Comparison of ENCODE assay signal across 7 cellular contexts in the genomic region with DNA sequence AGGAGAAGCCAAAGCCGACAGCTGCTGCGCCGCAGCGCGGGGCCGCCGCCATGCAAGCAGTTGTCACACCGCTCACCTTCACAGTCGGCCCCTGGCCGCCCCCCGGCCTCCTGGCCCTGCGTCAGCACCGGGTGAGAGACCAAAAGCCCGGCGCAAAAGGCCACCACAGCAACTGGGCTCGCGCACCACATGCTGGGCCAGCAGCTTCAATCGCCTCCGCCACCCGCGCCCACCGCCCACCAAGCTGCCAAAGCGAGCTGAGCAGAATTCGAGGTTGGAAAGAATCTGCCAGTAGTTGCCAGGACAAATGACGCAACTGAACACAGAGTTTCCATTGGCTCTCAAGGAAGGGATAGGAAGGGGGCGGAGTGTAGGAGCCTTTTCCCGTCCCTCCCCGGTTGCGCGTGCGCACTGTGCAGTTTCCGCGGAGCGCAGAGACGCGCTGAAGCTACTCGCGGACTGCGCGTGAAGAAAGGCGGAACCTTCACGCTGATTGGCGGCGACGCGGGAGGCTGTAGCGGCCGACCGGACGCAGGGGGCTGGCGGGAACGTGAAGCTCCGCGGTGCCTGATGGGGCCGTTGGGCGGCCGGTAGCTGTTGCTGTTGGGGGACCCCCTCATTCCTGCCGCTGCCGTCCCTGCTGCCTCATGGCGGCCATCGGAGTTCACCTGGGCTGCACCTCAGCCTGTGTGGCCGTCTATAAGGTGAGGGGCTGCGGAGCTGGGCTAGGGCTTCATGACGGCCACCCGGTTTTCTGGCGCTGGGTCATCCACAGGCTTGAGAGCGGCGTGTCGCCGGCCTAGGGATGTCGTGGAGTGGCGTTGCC.
DNase-seq lines count a peak whose midpoint lies in the region; ATAC-seq lines count a peak whose summit lies in the region.

Gene CDNF (minus strand): TSS at position 282 of the 826 bp plus-strand sequence. CDS start 91 bp downstream, at position 191.
A gene with protein sequence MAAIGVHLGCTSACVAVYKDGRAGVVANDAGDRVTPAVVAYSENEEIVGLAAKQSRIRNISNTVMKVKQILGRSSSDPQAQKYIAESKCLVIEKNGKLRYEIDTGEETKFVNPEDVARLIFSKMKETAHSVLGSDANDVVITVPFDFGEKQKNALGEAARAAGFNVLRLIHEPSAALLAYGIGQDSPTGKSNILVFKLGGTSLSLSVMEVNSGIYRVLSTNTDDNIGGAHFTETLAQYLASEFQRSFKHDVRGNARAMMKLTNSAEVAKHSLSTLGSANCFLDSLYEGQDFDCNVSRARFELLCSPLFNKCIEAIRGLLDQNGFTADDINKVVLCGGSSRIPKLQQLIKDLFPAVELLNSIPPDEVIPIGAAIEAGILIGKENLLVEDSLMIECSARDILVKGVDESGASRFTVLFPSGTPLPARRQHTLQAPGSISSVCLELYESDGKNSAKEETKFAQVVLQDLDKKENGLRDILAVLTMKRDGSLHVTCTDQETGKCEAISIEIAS (plus strand): TSS at position 551 of the 826 bp plus-strand sequence. CDS start 97 bp downstream, at position 648.
A gene with protein sequence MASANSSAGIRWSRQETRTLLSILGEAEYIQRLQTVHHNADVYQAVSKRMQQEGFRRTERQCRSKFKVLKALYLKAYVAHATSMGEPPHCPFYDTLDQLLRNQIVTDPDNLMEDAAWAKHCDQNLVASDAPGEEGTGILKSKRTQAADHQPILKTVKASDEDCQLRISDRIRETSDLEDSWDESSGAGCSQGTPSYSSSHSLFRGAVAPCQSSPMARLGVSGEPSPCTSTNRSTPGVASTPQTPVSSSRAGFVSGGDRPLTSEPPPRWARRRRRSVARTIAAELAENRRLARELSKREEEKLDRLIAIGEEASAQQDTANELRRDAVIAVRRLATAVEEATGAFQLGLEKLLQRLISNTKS (plus strand): TSS at position 551 of the 826 bp plus-strand sequence. CDS start 3,979 bp downstream, outside the sequence.

- H3K9ac ChIP-seq in rectal smooth muscle tissue (ENCODE audit: low read length) = peak within 1 kb of the TSS; percentile 79

- no peaks in the 10 kb centered on the region for H3K27me3 ChIP-seq in rectal smooth muscle tissue (ENCODE audit: control insufficient read depth, insufficient read depth, low read length)

- ATAC-seq in GM18508 (IDR thresholded peaks at IDR 0.05; ENCODE audit: insufficient read depth, unreplicated experiment) (peak; percentile 88), HG03025 (IDR thresholded peaks at IDR 0.05; ENCODE audit: low FRiP score, unreplicated experiment) (peak; percentile 95)

- DNase-seq in NCI-H2081 (lab: John Stamatoyannopoulos, UW) (peak; percentile 96 to 97), T1000 (lab: John Stamatoyannopoulos, UW) (peak; percentile 100), astrocyte of the hippocampus (ENCODE audit: low read depth, low spot score) (peak; percentile 100), hepatic stellate cell (ENCODE audit: low spot score) (peak; percentile 99)

- peak within 1 kb of the TSS; percentile 98 for H3K4me3 ChIP-seq in rectal smooth muscle tissue (ENCODE audit: low read length)

- peaks cover 6% of the 10 kb centered on the region for H3K4me1 ChIP-seq in rectal smooth muscle tissue (ENCODE audit: control insufficient read depth, insufficient read depth, low read length)

- H3K27ac ChIP-seq in rectal smooth muscle tissue (ENCODE audit: low read depth, low read length) = peak within 1 kb of the TSS; percentile 94

- peaks cover 15% of the 10 kb centered on the region for H3K36me3 ChIP-seq in rectal smooth muscle tissue (ENCODE audit: control insufficient read depth, insufficient read depth, low read length)

Comparison
In these comparisons a context has a peak if more than half of its experiments do, and no peak if none do; other contexts are left out.
1. Peak in every context shown above with its lines: DNase-seq, ATAC-seq, H3K4me3 ChIP-seq and H3K27ac ChIP-seq.